ENCODE assay signal across 10 cellular contexts in the genomic region with DNA sequence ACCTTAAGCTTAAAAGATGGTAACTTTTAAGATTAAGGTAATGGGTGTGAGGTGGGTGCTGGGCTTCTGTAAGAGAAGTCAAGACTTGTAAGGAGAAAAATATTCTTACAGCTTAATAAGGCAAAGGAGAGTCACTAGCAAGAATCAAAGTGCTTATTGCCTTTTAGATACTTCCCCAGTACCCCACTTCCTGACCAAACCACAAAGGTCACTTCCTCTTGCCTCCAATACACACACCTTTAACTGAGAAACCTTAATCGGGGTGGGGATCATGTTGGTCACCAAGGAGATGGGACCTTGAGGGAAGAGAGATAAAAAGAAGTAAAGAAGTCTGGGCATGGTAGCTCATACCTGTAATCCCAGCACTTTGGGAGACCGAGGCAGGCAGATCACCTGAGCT. TPM values are rescaled to one million over a fixed set of nuclear protein-coding genes. Genes with fewer than 3 reads are reported as not detected.
DNase-seq lines count a peak whose midpoint lies in the region; ATAC-seq and TF ChIP-seq lines count a peak whose summit lies in the region.
"Had no signal": no experiment of that assay in that cellular context is flagged by ENCODE, and none has a peak within 500 bp of the region (broad histone marks: within the 10 kb centered on the region; RNA-seq: fewer than 3 reads in every experiment).

No MANE protein-coding gene starts in this region.

- peak overlapping the region; percentile 88 for H3K27ac Mint-ChIP-seq in T-helper 1 cell treated with Interleukin-12 subunit alpha and Interleukin-12 subunit beta and Interleukin-4 antibody, amounts not matched to agents 30 μg/mL and 1 μg/mL, for 36 hours
- H3K27ac Mint-ChIP-seq in naive thymus-derived CD8-positive, alpha-beta T cell = peak overlapping the region; percentile 66 to 90 (median 84)

- H3K4me3 Mint-ChIP-seq in T-helper 1 cell treated with Interleukin-12 subunit alpha and Interleukin-12 subunit beta and Interleukin-4 antibody, amounts not matched to agents 30 μg/mL and 1 μg/mL, for 36 hours = peak overlapping the region; percentile 69
- H3K4me3 Mint-ChIP-seq in naive thymus-derived CD8-positive, alpha-beta T cell = peak overlapping the region; percentile 54 to 85 (median 75)

- in situ Hi-C loops in brain microvascular endothelial cell (cut with HindIII; ENCODE audit: low pct_ligation_motif_present, low sequenced_read_pairs) = loop anchor here (25.0 kb wide), 1 partner anchor 154 kb away; no protein-coding TSS in a partner anchor

- no peaks in the 10 kb centered on the region for H3K27me3 Mint-ChIP-seq in T-helper 1 cell treated with Interleukin-12 subunit alpha and Interleukin-12 subunit beta and Interleukin-4 antibody, amounts not matched to agents 30 μg/mL and 1 μg/mL, for 36 hours (ENCODE audit: low read depth)
- no peaks in the 10 kb centered on the region for H3K27me3 Mint-ChIP-seq in naive thymus-derived CD8-positive, alpha-beta T cell

- H3K27ac ChIP-seq in WERI-Rb-1 (no peak overlapping the region), brain microvascular endothelial cell (no peak overlapping the region)
- H3K27ac ChIP-seq: A549 had no signal

- POLR2A ChIA-PET in naive thymus-derived CD8-positive, alpha-beta T cell (lab: Charles Lee) = interaction anchor here (1.0 to 2.7 kb wide), 5 partner anchors 9 to 410 kb away, joined by 3 to 12 read pairs (median 4); a partner anchor contains a TSS

- H3K9me3 Mint-ChIP-seq in T-helper 1 cell treated with Interleukin-12 subunit alpha and Interleukin-12 subunit beta and Interleukin-4 antibody, amounts not matched to agents 30 μg/mL and 1 μg/mL, for 36 hours = peaks cover 16% of the 10 kb centered on the region
- H3K9me3 Mint-ChIP-seq in naive thymus-derived CD8-positive, alpha-beta T cell = no peaks in the 10 kb centered on the region

- no peaks in the 10 kb centered on the region for H3K36me3 ChIP-seq in WERI-Rb-1
- H3K36me3 ChIP-seq in brain microvascular endothelial cell (replicated peaks) = no peaks in the 10 kb centered on the region

- peaks cover 14% of the 10 kb centered on the region for H3K36me3 Mint-ChIP-seq in T-helper 1 cell treated with Interleukin-12 subunit alpha and Interleukin-12 subunit beta and Interleukin-4 antibody, amounts not matched to agents 30 μg/mL and 1 μg/mL, for 36 hours (ENCODE audit: low read depth)
- no peaks in the 10 kb centered on the region for H3K36me3 Mint-ChIP-seq in naive thymus-derived CD8-positive, alpha-beta T cell

- ATAC-seq in HG03342 (IDR thresholded peaks at IDR 0.05; ENCODE audit: unreplicated experiment) = peak; percentile 63
- peak; percentile 72 to 76 for ATAC-seq in naive thymus-derived CD8-positive, alpha-beta T cell
- ATAC-seq: A549 had no signal

- H3K4me3 ChIP-seq in WERI-Rb-1 (ENCODE audit: low read depth, low read length) (no peak overlapping the region), brain microvascular endothelial cell (ENCODE audit: low read depth, low read length) (no peak overlapping the region)
- H3K4me3 ChIP-seq: A549 had no signal

- peaks cover 44% of the 10 kb centered on the region for H3K4me1 Mint-ChIP-seq in T-helper 1 cell treated with Interleukin-12 subunit alpha and Interleukin-12 subunit beta and Interleukin-4 antibody, amounts not matched to agents 30 μg/mL and 1 μg/mL, for 36 hours (ENCODE audit: low read depth)
- peaks cover 28 to 75% (median 73%) of the 10 kb centered on the region in 4 donors for H3K4me1 Mint-ChIP-seq in naive thymus-derived CD8-positive, alpha-beta T cell

- H3K9me3 ChIP-seq in WERI-Rb-1 (ENCODE audit: severe bottlenecking) = no peaks in the 10 kb centered on the region
- H3K9me3 ChIP-seq: A549 had no signal

- peak; percentile 15 to 21 for DNase-seq in activated CD4-positive, alpha-beta T cell treated with anti-CD3 and anti-CD28 coated beads for 4 hours
- DNase-seq in activated CD4-positive, alpha-beta T cell treated with anti-CD3 and anti-CD28 coated beads for 1 hour = no peak
- DNase-seq in naive thymus-derived CD8-positive, alpha-beta T cell = peak in 3 of 10 donors; percentile 19 to 37 (median 30)
- DNase-seq in WERI-Rb-1 (no peak), brain microvascular endothelial cell (no peak), HCEC 1CT (no peak)
- DNase-seq: NCI-H2107 had no signal

- TF ChIP-seq CTCF in WERI-Rb-1 (IDR thresholded peaks at IDR 0.05; ENCODE audit: low read depth, low read length) (no peak), brain microvascular endothelial cell (IDR thresholded peaks at IDR 0.05; ENCODE audit: low read depth, low read length, missing control alignments) (no peak)

- no peaks in the 10 kb centered on the region for H3K27me3 ChIP-seq in WERI-Rb-1 (ENCODE audit: insufficient read depth, low read depth, severe bottlenecking)
- no peaks in the 10 kb centered on the region for H3K27me3 ChIP-seq in brain microvascular endothelial cell (replicated peaks)

RNA-seq across cellular contexts. Expression of a gene that starts 10.6 kb away (rescaled TPM):
- total RNA-seq in naive thymus-derived CD8-positive, alpha-beta T cell = 10 to 100 TPM; 76.4 to 78.5 TPM
- 10 to 100 TPM; 12.4 to 19.3 (median 15.7) TPM for polyA plus RNA-seq in naive thymus-derived CD8-positive, alpha-beta T cell

Comparison
In these comparisons a context has a peak if more than half of its experiments do, and no peak if none do; other contexts are left out.
1. DNase-seq: peak in activated CD4-positive, alpha-beta T cell treated with anti-CD3 and anti-CD28 coated beads for 4 hours (2 of 2); none in activated CD4-positive, alpha-beta T cell treated with anti-CD3 and anti-CD28 coated beads for 1 hour (single experiment), WERI-Rb-1 (single experiment), brain microvascular endothelial cell (single experiment) and HCEC 1CT (single experiment).